Comparison of ENCODE assay signal across 8 cellular contexts in the genomic region with DNA sequence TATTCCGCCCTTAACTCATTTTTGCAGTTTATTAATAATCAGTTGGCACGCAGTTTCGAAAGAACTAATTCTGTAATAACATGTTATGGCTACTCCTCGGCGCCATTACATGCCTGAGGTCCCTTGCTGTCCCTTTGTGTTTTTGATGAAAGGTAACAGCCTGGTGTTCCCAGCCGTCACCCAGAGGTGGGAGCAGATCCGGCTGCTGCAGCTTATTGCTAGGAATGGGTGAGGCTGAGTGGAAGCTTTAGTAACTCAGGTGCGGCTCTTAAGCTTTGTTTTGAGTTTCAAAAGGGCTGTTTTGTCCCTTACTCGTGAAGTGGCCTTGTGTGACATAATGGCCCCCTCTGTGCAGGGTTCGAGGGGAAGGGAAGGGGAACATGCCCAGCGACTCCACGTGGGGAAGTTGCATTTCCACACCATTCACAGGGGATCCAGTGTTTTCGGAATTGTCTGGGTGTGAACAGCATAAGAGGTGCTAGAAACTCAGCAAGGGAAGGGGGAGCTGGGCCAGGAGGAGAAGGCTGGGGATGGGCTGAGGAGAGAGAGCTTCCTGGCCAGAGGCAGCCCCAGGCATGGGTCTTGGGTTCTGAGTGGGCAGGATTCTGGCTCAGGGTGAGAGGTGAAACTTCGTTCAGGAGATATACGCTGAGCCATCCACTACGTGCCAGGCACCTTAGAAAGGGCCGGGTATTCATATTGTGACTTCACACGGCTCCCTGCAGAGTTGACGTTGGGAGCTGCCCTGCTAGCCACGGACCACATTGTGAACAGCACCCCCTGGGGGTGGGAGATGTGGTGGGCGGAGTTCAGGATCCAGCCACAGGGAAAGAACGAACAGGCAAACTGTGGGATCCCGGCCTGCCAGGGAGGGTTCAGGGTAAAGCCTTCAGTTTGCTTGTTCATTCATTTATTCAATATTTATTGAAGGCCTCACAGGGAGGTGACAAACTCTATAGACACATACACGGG.
DNase-seq lines count a peak whose midpoint lies in the region; ATAC-seq and TF ChIP-seq lines count a peak whose summit lies in the region.

No MANE protein-coding gene starts in this region.

- no peak overlapping the region for H3K18ac ChIP-seq in trophoblast cell (ENCODE audit: low read length)

- no peak overlapping the region for H2AFZ ChIP-seq in trophoblast cell (ENCODE audit: insufficient read depth, low read length, poor library complexity)

- no peak overlapping the region for H4K8ac ChIP-seq in trophoblast cell (ENCODE audit: low read depth, low read length)

- H3K79me1 ChIP-seq in trophoblast cell (ENCODE audit: low read length), result peaks cover under 1% of the 10 kb centered on the region

- peaks cover 4 to 6% of the 10 kb centered on the region in 2 experiments for H3K4me1 ChIP-seq in trophoblast cell (ENCODE audit: control insufficient read depth in 1 of 2, insufficient read depth in 2 of 2, low read length in 2 of 2)

- no peak overlapping the region for H3K23ac ChIP-seq in trophoblast cell (ENCODE audit: low read length)

- peak; percentile 34 for TF ChIP-seq CTCF in fibroblast of pulmonary artery (IDR thresholded peaks at IDR 0.05; ENCODE audit: low read length, missing control alignments)

- no peak overlapping the region for H4K91ac ChIP-seq in trophoblast cell (ENCODE audit: low read depth, low read length)

- no peak overlapping the region for H3K4me2 ChIP-seq in trophoblast cell (ENCODE audit: low read length)

- no peak overlapping the region for H4K12ac ChIP-seq in trophoblast cell (ENCODE audit: low read depth, low read length)

- no peaks in the 10 kb centered on the region for H3K9me3 ChIP-seq in trophoblast cell (ENCODE audit: insufficient read depth, low read depth, low read length)

- no peak overlapping the region for H2AK5ac ChIP-seq in trophoblast cell (ENCODE audit: low read length)

- H3K4me3 ChIP-seq in fibroblast of pulmonary artery (replicated peaks; ENCODE audit: low read depth, low read length) (no peak overlapping the region), trophoblast cell (ENCODE audit: low read depth, low read length) (no peak overlapping the region)

- ATAC-seq in HG02840 (IDR thresholded peaks at IDR 0.05; ENCODE audit: low FRiP score, unreplicated experiment), result no peak

- in situ Hi-C loops in ACHN (cut with HindIII; ENCODE audit: low pct_ligation_motif_present, low pct_unique_long_range_greater_than_20kb, low sequenced_read_pairs), result no loop called here

- H2BK120ac ChIP-seq in trophoblast cell (ENCODE audit: insufficient read depth, low read length, poor library complexity), result no peak overlapping the region

- no peaks in the 10 kb centered on the region for H3K36me3 ChIP-seq in trophoblast cell (ENCODE audit: control insufficient read depth in 1 of 2, insufficient read depth in 2 of 2, low read length in 2 of 2)

- no peaks in the 10 kb centered on the region for H3K79me2 ChIP-seq in trophoblast cell (ENCODE audit: control insufficient read depth, insufficient read depth, low read length, poor library complexity)

- H3K27ac ChIP-seq in trophoblast cell (ENCODE audit: low read depth, low read length), result no peak overlapping the region

- H3K4ac ChIP-seq in trophoblast cell (ENCODE audit: low read depth, low read length), result no peak overlapping the region

- no peak overlapping the region for H3K14ac ChIP-seq in trophoblast cell (ENCODE audit: low read length)

- no peaks in the 10 kb centered on the region for H3K27me3 ChIP-seq in trophoblast cell (ENCODE audit: insufficient read depth, low read length)

- no CpG with 5 or more reads among the region's 24 CpGs for WGBS in trophoblast cell (ENCODE audit: extremely low coverage, insufficient coverage, insufficient read length)

- H2BK5ac ChIP-seq in trophoblast cell (ENCODE audit: low read depth, low read length, poor library complexity), result no peak overlapping the region

- no peak overlapping the region for H2BK12ac ChIP-seq in trophoblast cell (ENCODE audit: low read length)

- DNase-seq in ACHN (peak; percentile 50), H4 (ENCODE audit: low spot score) (peak; percentile 57), SKM-1 (lab: John Stamatoyannopoulos, UW; ENCODE audit: unreplicated experiment) (peak; percentile 45), fibroblast of pulmonary artery (ENCODE audit: low read depth) (no peak), trophoblast cell (peak; percentile 40 to 79), NCI-H1048 (lab: John Stamatoyannopoulos, UW) (no peak), cerebellum (ENCODE audit: low spot score) (no peak)

- no peak overlapping the region for H3K9ac ChIP-seq in trophoblast cell (ENCODE audit: low read length)

Comparison
In these comparisons a context has a peak if more than half of its experiments do, and no peak if none do; other contexts are left out.
1. DNase-seq: peak in ACHN (single experiment), H4 (single experiment), SKM-1 (single experiment) and trophoblast cell (2 of 2); none in fibroblast of pulmonary artery (single experiment), NCI-H1048 (single experiment) and cerebellum (single experiment).